In the genomic region with DNA sequence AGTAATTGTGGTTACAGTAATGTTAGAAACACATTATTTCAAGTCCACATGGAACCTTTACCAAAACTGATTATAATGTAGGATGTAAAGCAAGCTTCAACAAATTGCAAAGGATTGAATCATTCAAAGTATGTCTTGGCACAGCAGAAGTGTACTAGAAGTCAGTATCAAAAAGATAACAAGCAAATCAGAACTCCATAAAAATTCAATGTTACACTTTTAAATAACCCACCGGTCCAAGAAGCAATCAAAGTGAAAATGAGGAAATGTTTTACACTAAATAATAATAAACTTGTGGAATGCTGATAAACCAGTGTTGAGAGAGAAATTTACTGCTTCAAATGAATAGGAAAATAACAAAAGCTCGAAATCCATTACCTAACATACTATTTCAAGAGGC, we compare ENCODE assay signal across 30 cellular contexts.
DNase-seq lines count a peak whose midpoint lies in the region; ATAC-seq, FAIRE-seq and TF ChIP-seq lines count a peak whose summit lies in the region.
"Had no signal": no experiment of that assay in that cellular context is flagged by ENCODE, and none has a peak within 500 bp of the region (broad histone marks: within the 10 kb centered on the region; RNA-seq: fewer than 3 reads in every experiment).

No MANE protein-coding gene starts in this region.

- TF ChIP-seq CTCF in D721Med (IDR thresholded peaks at IDR 0.05; ENCODE audit: insufficient read depth, missing control alignments) (no peak), VCaP (conservative IDR thresholded peaks at IDR 0.05) (no peak), GM20000 (IDR thresholded peaks at IDR 0.05; ENCODE audit: extremely low read depth, missing control alignments) (no peak)

- DNase-seq in D721Med (ENCODE audit: insufficient read length, low spot score) (no peak), dedifferentiated amniotic fluid mesenchymal stem cell (ENCODE audit: extremely low spot score) (peak; percentile 27), iris pigment epithelial cell (ENCODE audit: low read depth) (peak; percentile 65), GM20000 (ENCODE audit: low spot score) (no peak), COR-L47 (lab: John Stamatoyannopoulos, UW) (no peak), NCI-H446 treated with DMSO at 0.1 percent for 48 hours (lab: John Stamatoyannopoulos, UW) (no peak)
- DNase-seq: activated CD4-positive, alpha-beta T cell treated with anti-CD3 and anti-CD28 coated beads, Interleukin-2, amount 50 U/mL, for 48 hours; activated CD4-positive, CD25-positive, alpha-beta regulatory T cell treated with anti-CD3 and anti-CD28 coated beads, Interleukin-2, amount 50 U/mL, for 72 hours; activated naive CD4-positive, alpha-beta T cell treated with Interleukin-2 at 50 U/mL for 16 hours; amniotic stem cell; CD4-positive, alpha-beta memory T cell; cortex of kidney; DMS 273 treated with DMSO at 0.1 percent for 48 hours; HCEC 1CT; left lung; NCI-H1417 treated with DMSO at 0.1 percent for 48 hours; NCI-H2081 treated with DMSO at 0.1 percent for 48 hours; NCI-H345; NCI-H748 treated with DMSO at 0.1 percent for 48 hours; Peyer's patch; SHP77 treated with DMSO at 0.1 percent for 48 hours; stimulated activated CD4-positive, alpha-beta T cell treated with anti-CD3 and anti-CD28 coated beads, Interleukin-2, amount 100 ng/mL, for 48 hours; stimulated activated naive CD8-positive, alpha-beta T cell treated with anti-CD3 and anti-CD28 coated beads, Interleukin-15, amount 100 ng/mL, for 72 hours had no signal

- ATAC-seq in GM18873 (IDR thresholded peaks at IDR 0.05; ENCODE audit: low FRiP score, unreplicated experiment), result no peak
- ATAC-seq: left lung; stimulated activated naive CD8-positive, alpha-beta T cell treated with anti-CD3 and anti-CD28 coated beads, Interleukin-15, amount 100 ng/mL, for 72 hours had no signal

- peak overlapping the region; percentile 5; the same call in 1 of the 2 replicates for H3K27ac ChIP-seq in VCaP
- H3K27ac ChIP-seq: cardiac muscle cell, left lung, Peyer's patch, right atrium auricular region had no signal

- FAIRE-seq in D721Med (lab: Jason Lieb, UNC), result peak; percentile 25
- FAIRE-seq: A204.1, GM12892, urothelium cell line had no signal

Comparison
In these comparisons a context has a peak if more than half of its experiments do, and no peak if none do; other contexts are left out.
1. DNase-seq: peak in dedifferentiated amniotic fluid mesenchymal stem cell (single experiment) and iris pigment epithelial cell (single experiment); none in D721Med (single experiment), GM20000 (single experiment), COR-L47 (single experiment) and NCI-H446 treated with DMSO at 0.1 percent for 48 hours (single experiment).